Comparison of ENCODE assay signal across 16 cellular contexts in genomic region chr18:21366896-21367295, GRCh38.
"Had no signal": no experiment of that assay in that cellular context is flagged by ENCODE, and none has a peak within 500 bp of the region (broad histone marks: within the 10 kb centered on the region; RNA-seq: fewer than 3 reads in every experiment).

No MANE protein-coding gene starts in this region.

- H3K9me3 ChIP-seq: ascending aorta, left lung, right atrium auricular region, thoracic aorta had no signal

- H3K27ac Mint-ChIP-seq: activated CD4-positive, alpha-beta memory T cell treated with anti-CD3 and anti-CD28 coated beads, Interleukin-2, amount 10 ng/mL, durations not matched to agents 7 days and 5 days; activated T-helper 1 cell treated with anti-CD3 and anti-CD28 coated beads, Interleukin-12 subunit alpha, Interleukin-12 subunit beta, Interleukin-2, Interleukin-4 antibody, amounts not matched to agents 30 ng/mL and 10 ng/mL and 1 ng/mL, durations not matched to agents 14 hours and 24 hours and 36 hours; memory B cell; stimulated activated naive CD8-positive, alpha-beta T cell treated with anti-CD3 and anti-CD28 coated beads, Interleukin-15, amount 100 ng/mL, for 72 hours had no signal

- H3K36me3 Mint-ChIP-seq: memory B cell had no signal

- H3K4me1 Mint-ChIP-seq: activated CD4-positive, alpha-beta memory T cell treated with anti-CD3 and anti-CD28 coated beads, Interleukin-2, amount 10 ng/mL, durations not matched to agents 7 days and 5 days; memory B cell; stimulated activated naive CD8-positive, alpha-beta T cell treated with anti-CD3 and anti-CD28 coated beads, Interleukin-15, amount 100 ng/mL, for 72 hours had no signal

- H3K27ac ChIP-seq: ascending aorta, left lung, right atrium auricular region, skin epidermis, thoracic aorta had no signal

- H3K4me1 ChIP-seq: left lung, right atrium auricular region had no signal

- H3K27me3 ChIP-seq: ascending aorta, left lung, right atrium auricular region had no signal

- H3K4me3 Mint-ChIP-seq: activated CD4-positive, alpha-beta memory T cell treated with anti-CD3 and anti-CD28 coated beads, Interleukin-2, amount 10 ng/mL, durations not matched to agents 7 days and 5 days; activated T-helper 1 cell treated with anti-CD3 and anti-CD28 coated beads, Interleukin-12 subunit alpha, Interleukin-12 subunit beta, Interleukin-2, Interleukin-4 antibody, amounts not matched to agents 30 ng/mL and 10 ng/mL and 1 ng/mL, durations not matched to agents 14 hours and 24 hours and 36 hours; memory B cell; stimulated activated naive CD8-positive, alpha-beta T cell treated with anti-CD3 and anti-CD28 coated beads, Interleukin-15, amount 100 ng/mL, for 72 hours had no signal

- DNase-seq: activated CD4-positive, alpha-beta memory T cell treated with anti-CD3 and anti-CD28 coated beads, Interleukin-2, amount 10 ng/mL, durations not matched to agents 7 days and 5 days; activated CD4-positive, alpha-beta T cell treated with anti-CD3 and anti-CD28 coated beads for 1 hour; activated naive CD4-positive, alpha-beta T cell; effector CD8-positive, alpha-beta T cell; erythroblast; hippocampal formation; left lung; posterior cingulate gyrus; stimulated activated CD4-positive, alpha-beta T cell treated with anti-CD3 and anti-CD28 coated beads, Interleukin-4, amount 100 ng/mL, for 4 hours; stimulated activated naive CD8-positive, alpha-beta T cell treated with anti-CD3 and anti-CD28 coated beads, Interleukin-15, amount 100 ng/mL, for 72 hours had no signal

- H3K9me3 Mint-ChIP-seq: activated CD4-positive, alpha-beta memory T cell treated with anti-CD3 and anti-CD28 coated beads, Interleukin-2, amount 10 ng/mL, durations not matched to agents 7 days and 5 days; activated T-helper 1 cell treated with anti-CD3 and anti-CD28 coated beads, Interleukin-12 subunit alpha, Interleukin-12 subunit beta, Interleukin-2, Interleukin-4 antibody, amounts not matched to agents 30 ng/mL and 10 ng/mL and 1 ng/mL, durations not matched to agents 14 hours and 24 hours and 36 hours; memory B cell; stimulated activated naive CD8-positive, alpha-beta T cell treated with anti-CD3 and anti-CD28 coated beads, Interleukin-15, amount 100 ng/mL, for 72 hours had no signal

- H3K4me3 ChIP-seq: ascending aorta, left lung, right atrium auricular region, skin epidermis, thoracic aorta had no signal

- H3K36me3 ChIP-seq: ascending aorta, left lung, right atrium auricular region, thoracic aorta had no signal

- ATAC-seq: left lung; stimulated activated naive CD8-positive, alpha-beta T cell treated with anti-CD3 and anti-CD28 coated beads, Interleukin-15, amount 100 ng/mL, for 72 hours had no signal
